In genomic region chr20:48210111-48211029, GRCh38 we compare ENCODE assay signal across 18 cellular contexts.
"Had no signal": no experiment of that assay in that cellular context is flagged by ENCODE, and none has a peak within 500 bp of the region (broad histone marks: within the 10 kb centered on the region; RNA-seq: fewer than 3 reads in every experiment).

No MANE protein-coding gene starts in this region.

- ATAC-seq: gastrocnemius medialis; mucosa of descending colon; naive thymus-derived CD8-positive, alpha-beta T cell; right cardiac atrium; stimulated activated memory B cell treated with anti-CD40 and anti-IgM and Interleukin-4, amounts not matched to agents 10 μg/mL and 1 μg/mL and 100 μg/mL, for 72 hours; stimulated activated naive CD8-positive, alpha-beta T cell treated with anti-CD3 and anti-CD28 coated beads, Interleukin-15, amount 100 ng/mL, for 72 hours had no signal

- DNase-seq: effector memory CD4-positive, alpha-beta T cell; gastrocnemius medialis; kidney; left cardiac atrium; mucosa of descending colon; naive thymus-derived CD8-positive, alpha-beta T cell; nucleus accumbens; ovary; stimulated activated CD4-positive, alpha-beta T cell treated with anti-CD3 and anti-CD28 coated beads, Interleukin-4, amount 100 ng/mL, for 24 hours; stimulated activated naive CD8-positive, alpha-beta T cell treated with anti-CD3 and anti-CD28 coated beads, Interleukin-15, amount 100 ng/mL, for 72 hours had no signal

- H3K79me2 ChIP-seq: hepatocyte had no signal

- H3K27me3 ChIP-seq: esophagus muscularis mucosa, gastrocnemius medialis, hepatocyte, ovary, testis, tibial nerve had no signal

- H3K4me1 ChIP-seq: gastrocnemius medialis, testis, tibial nerve had no signal

- H3K9me3 ChIP-seq: esophagus muscularis mucosa, gastrocnemius medialis, mucosa of descending colon, ovary, testis, tibial nerve had no signal

- H3K36me3 ChIP-seq: esophagus muscularis mucosa, gastrocnemius medialis, ovary, tibial nerve had no signal

- H3K4me3 ChIP-seq: esophagus muscularis mucosa, gastrocnemius medialis, hepatocyte, mucosa of descending colon, ovary, testis, tibial nerve had no signal

- H3K9me3 Mint-ChIP-seq: naive thymus-derived CD8-positive, alpha-beta T cell; neural crest cell; stimulated activated memory B cell treated with anti-CD40 and anti-IgM and Interleukin-4, amounts not matched to agents 10 μg/mL and 1 μg/mL and 100 μg/mL, for 72 hours; stimulated activated naive CD8-positive, alpha-beta T cell treated with anti-CD3 and anti-CD28 coated beads, Interleukin-15, amount 100 ng/mL, for 72 hours had no signal

- H3K27ac ChIP-seq: epithelial cell of prostate, esophagus muscularis mucosa, gastrocnemius medialis, hepatocyte, ovary, testis, tibial nerve had no signal

- H3K27ac Mint-ChIP-seq: naive thymus-derived CD8-positive, alpha-beta T cell; stimulated activated memory B cell treated with anti-CD40 and anti-IgM and Interleukin-4, amounts not matched to agents 10 μg/mL and 1 μg/mL and 100 μg/mL, for 72 hours had no signal

- H2AFZ ChIP-seq: hepatocyte had no signal

- H3K36me3 Mint-ChIP-seq: naive thymus-derived CD8-positive, alpha-beta T cell; stimulated activated memory B cell treated with anti-CD40 and anti-IgM and Interleukin-4, amounts not matched to agents 10 μg/mL and 1 μg/mL and 100 μg/mL, for 72 hours had no signal

- H3K4me3 Mint-ChIP-seq: naive thymus-derived CD8-positive, alpha-beta T cell; neural crest cell; stimulated activated memory B cell treated with anti-CD40 and anti-IgM and Interleukin-4, amounts not matched to agents 10 μg/mL and 1 μg/mL and 100 μg/mL, for 72 hours; stimulated activated naive CD8-positive, alpha-beta T cell treated with anti-CD3 and anti-CD28 coated beads, Interleukin-15, amount 100 ng/mL, for 72 hours had no signal

- H3K4me1 Mint-ChIP-seq: naive thymus-derived CD8-positive, alpha-beta T cell; stimulated activated memory B cell treated with anti-CD40 and anti-IgM and Interleukin-4, amounts not matched to agents 10 μg/mL and 1 μg/mL and 100 μg/mL, for 72 hours; stimulated activated naive CD8-positive, alpha-beta T cell treated with anti-CD3 and anti-CD28 coated beads, Interleukin-15, amount 100 ng/mL, for 72 hours had no signal

- H3K4me2 ChIP-seq: hepatocyte had no signal
